25 cellular contexts compared by ENCODE assay signal in genomic region chr3:88262527-88262926, GRCh38.
"Had no signal": no experiment of that assay in that cellular context is flagged by ENCODE, and none has a peak within 500 bp of the region (broad histone marks: within the 10 kb centered on the region; RNA-seq: fewer than 3 reads in every experiment).

No MANE protein-coding gene starts in this region.

- H3K4me1 Mint-ChIP-seq: endodermal cell; naive thymus-derived CD8-positive, alpha-beta T cell; stimulated activated naive CD8-positive, alpha-beta T cell treated with anti-CD3 and anti-CD28 coated beads, Interleukin-15, amount 100 ng/mL, for 72 hours had no signal

- H3K27me3 ChIP-seq: gastrocnemius medialis, hepatocyte, right lobe of liver, suprapubic skin, transverse colon, upper lobe of right lung, uterus had no signal

- H3K9me3 ChIP-seq: gastrocnemius medialis, lower lobe of right lung, right lobe of liver, suprapubic skin, transverse colon, upper lobe of right lung, uterus had no signal

- H3K36me3 Mint-ChIP-seq: naive thymus-derived CD8-positive, alpha-beta T cell had no signal

- FAIRE-seq: islet of Langerhans had no signal

- H3K27ac Mint-ChIP-seq: dendritic cell treated with granulocyte-macrophage colony-stimulating factor and Interleukin-4, amounts not matched to agents 40 ng/mL and 50 ng/mL, for 4 days; endodermal cell; naive thymus-derived CD8-positive, alpha-beta T cell; progenitor cell of endocrine pancreas; stimulated activated naive CD8-positive, alpha-beta T cell treated with anti-CD3 and anti-CD28 coated beads, Interleukin-15, amount 100 ng/mL, for 72 hours had no signal

- H3K9ac ChIP-seq: parathyroid adenoma had no signal

- H3K9me3 Mint-ChIP-seq: dendritic cell treated with granulocyte-macrophage colony-stimulating factor and Interleukin-4, amounts not matched to agents 40 ng/mL and 50 ng/mL, for 4 days; endodermal cell; naive thymus-derived CD8-positive, alpha-beta T cell; stimulated activated naive CD8-positive, alpha-beta T cell treated with anti-CD3 and anti-CD28 coated beads, Interleukin-15, amount 100 ng/mL, for 72 hours had no signal

- H3K27me3 Mint-ChIP-seq: dendritic cell treated with granulocyte-macrophage colony-stimulating factor and Interleukin-4, amounts not matched to agents 40 ng/mL and 50 ng/mL, for 4 days; progenitor cell of endocrine pancreas; stimulated activated naive CD8-positive, alpha-beta T cell treated with anti-CD3 and anti-CD28 coated beads, Interleukin-15, amount 100 ng/mL, for 72 hours had no signal

- H3K79me2 ChIP-seq: hepatocyte, parathyroid adenoma had no signal

- H3K4me2 ChIP-seq: hepatocyte had no signal

- ATAC-seq: esophagus mucosa; gastrocnemius medialis; left ventricle myocardium superior; lower lobe of right lung; right lobe of liver; stimulated activated naive CD8-positive, alpha-beta T cell treated with anti-CD3 and anti-CD28 coated beads, Interleukin-15, amount 100 ng/mL, for 72 hours; upper lobe of right lung had no signal

- H3K36me3 ChIP-seq: gastrocnemius medialis, lower lobe of right lung, right lobe of liver, suprapubic skin, transverse colon, upper lobe of right lung, uterus had no signal

- H3K4me3 ChIP-seq: gastrocnemius medialis, hepatocyte, lower lobe of right lung, right lobe of liver, suprapubic skin, transverse colon, upper lobe of right lung, uterus had no signal

- H2AFZ ChIP-seq: hepatocyte, parathyroid adenoma had no signal

- DNase-seq: effector CD8-positive, alpha-beta T cell; endodermal cell; foreskin fibroblast; gastrocnemius medialis; head of caudate nucleus; left colon; left ventricle myocardium superior; lower lobe of right lung; right lobe of liver; small intestine; stimulated activated CD4-positive, alpha-beta T cell treated with anti-CD3 and anti-CD28 coated beads, Interleukin-15, amount 100 ng/mL, for 24 hours; stimulated activated naive CD8-positive, alpha-beta T cell treated with anti-CD3 and anti-CD28 coated beads, Interleukin-15, amount 100 ng/mL, for 72 hours; transverse colon; upper lobe of right lung; uterus had no signal

- H3K27ac ChIP-seq: epithelial cell of prostate, gastrocnemius medialis, hepatocyte, lower lobe of right lung, parathyroid adenoma, right lobe of liver, suprapubic skin, upper lobe of right lung, uterus had no signal

- H3K4me1 ChIP-seq: gastrocnemius medialis, lower lobe of right lung, parathyroid adenoma, right lobe of liver, suprapubic skin, upper lobe of right lung, uterus had no signal

- H3K4me3 Mint-ChIP-seq: dendritic cell treated with granulocyte-macrophage colony-stimulating factor and Interleukin-4, amounts not matched to agents 40 ng/mL and 50 ng/mL, for 4 days; endodermal cell; naive thymus-derived CD8-positive, alpha-beta T cell; neural crest cell; stimulated activated naive CD8-positive, alpha-beta T cell treated with anti-CD3 and anti-CD28 coated beads, Interleukin-15, amount 100 ng/mL, for 72 hours had no signal
